Comparison of ENCODE assay signal across 18 cellular contexts in genomic region chr3:177137774-177138705, GRCh38. TPM values are rescaled to one million over a fixed set of nuclear protein-coding genes. Genes with fewer than 3 reads are reported as not detected.
DNase-seq lines count a peak whose midpoint lies in the region; TF ChIP-seq lines count a peak whose summit lies in the region.
"Had no signal": no experiment of that assay in that cellular context is flagged by ENCODE, and none has a peak within 500 bp of the region (broad histone marks: within the 10 kb centered on the region; RNA-seq: fewer than 3 reads in every experiment).

No MANE protein-coding gene starts in this region.

- H2AFZ ChIP-seq in SU-DHL-6 (ENCODE audit: low read depth, low read length, severe bottlenecking): no peak overlapping the region
- H2AFZ ChIP-seq: hepatocyte, neural progenitor cell had no signal

- no peak overlapping the region for H3K4me3 ChIP-seq in SU-DHL-6 (ENCODE audit: insufficient read depth, low read length, poor library complexity, severe bottlenecking)
- H3K4me3 ChIP-seq in effector memory CD4-positive, alpha-beta T cell (ENCODE audit: insufficient read depth, low read depth, low read length, poor library complexity, severe bottlenecking): no peak overlapping the region
- H3K4me3 ChIP-seq in breast epithelium: no peak overlapping the region
- H3K4me3 ChIP-seq: A549, hepatocyte, neural progenitor cell had no signal

- peaks cover 8% of the 10 kb centered on the region for H3K4me1 ChIP-seq in effector memory CD4-positive, alpha-beta T cell (ENCODE audit: control insufficient read depth, insufficient read depth, low read length, poor library complexity, severe bottlenecking)
- peaks cover 0 to 2% of the 10 kb centered on the region in 2 donors for H3K4me1 ChIP-seq in breast epithelium
- H3K4me1 ChIP-seq: neural progenitor cell had no signal

- H3K27ac Mint-ChIP-seq in activated CD4-positive, alpha-beta T cell treated with anti-CD3 and anti-CD28 coated beads, Interleukin-2, amount 10 ng/mL, durations not matched to agents 7 days and 5 days: peak overlapping the region; percentile 17
- H3K27ac Mint-ChIP-seq in chondrocyte (ENCODE audit: unreplicated experiment) (peak overlapping the region; percentile 82), type B pancreatic cell (no peak overlapping the region)
- H3K27ac Mint-ChIP-seq: HFFc6, neural progenitor cell had no signal

- no peak overlapping the region for H3K4me3 Mint-ChIP-seq in activated CD4-positive, alpha-beta T cell treated with anti-CD3 and anti-CD28 coated beads, Interleukin-2, amount 10 ng/mL, durations not matched to agents 7 days and 5 days
- H3K4me3 Mint-ChIP-seq in chondrocyte (ENCODE audit: unreplicated experiment) (no peak overlapping the region), type B pancreatic cell (no peak overlapping the region)
- H3K4me3 Mint-ChIP-seq: HFFc6, neural progenitor cell had no signal

- H3K27ac ChIP-seq in SU-DHL-6 (ENCODE audit: low read depth, low read length) (peak overlapping the region; percentile 94; the same call in 1 of the 2 replicates), breast epithelium (no peak overlapping the region)
- no peak overlapping the region for H3K27ac ChIP-seq in effector memory CD4-positive, alpha-beta T cell (ENCODE audit: insufficient read depth, low read length, poor library complexity, severe bottlenecking)
- H3K27ac ChIP-seq: A549, neural progenitor cell had no signal

- no peaks in the 10 kb centered on the region for H3K27me3 Mint-ChIP-seq in activated CD4-positive, alpha-beta T cell treated with anti-CD3 and anti-CD28 coated beads, Interleukin-2, amount 10 ng/mL, durations not matched to agents 7 days and 5 days
- no peaks in the 10 kb centered on the region for H3K27me3 Mint-ChIP-seq in chondrocyte (ENCODE audit: low read depth)
- no peaks in the 10 kb centered on the region for H3K27me3 Mint-ChIP-seq in type B pancreatic cell

- CTCF ChIA-PET in activated CD4-positive, alpha-beta T cell treated with anti-CD3 and anti-CD28 coated beads, Interleukin-2, amount 10 ng/mL, durations not matched to agents 7 days and 5 days (lab: Charles Lee): interaction anchor here (1.0 kb wide), 1 partner anchor 11 kb away, joined by 3 read pairs; no protein-coding TSS in a partner anchor

- H3K4me2 ChIP-seq in SU-DHL-6 (ENCODE audit: low read depth, low read length, poor library complexity, severe bottlenecking): peak overlapping the region; percentile 98
- H3K4me2 ChIP-seq: A549, hepatocyte, neural progenitor cell had no signal

- H3K27me3 ChIP-seq in SU-DHL-6 (ENCODE audit: low read length): no peaks in the 10 kb centered on the region
- H3K27me3 ChIP-seq in effector memory CD4-positive, alpha-beta T cell (replicated peaks; ENCODE audit: control insufficient read depth, insufficient read depth, low read length, poor library complexity, severe bottlenecking): no peaks in the 10 kb centered on the region
- H3K27me3 ChIP-seq in breast epithelium: no peaks in the 10 kb centered on the region
- H3K27me3 ChIP-seq: hepatocyte, neural progenitor cell had no signal

- peaks cover 61% of the 10 kb centered on the region for H3K4me1 Mint-ChIP-seq in activated CD4-positive, alpha-beta T cell treated with anti-CD3 and anti-CD28 coated beads, Interleukin-2, amount 10 ng/mL, durations not matched to agents 7 days and 5 days
- H3K4me1 Mint-ChIP-seq in chondrocyte (ENCODE audit: low read depth) (peaks cover 74% of the 10 kb centered on the region), type B pancreatic cell (ENCODE audit: unreplicated experiment) (peaks cover 30% of the 10 kb centered on the region)
- H3K4me1 Mint-ChIP-seq: neural progenitor cell had no signal

- peaks cover 59% of the 10 kb centered on the region for H3F3A ChIP-seq in SU-DHL-6 (ENCODE audit: insufficient read depth)

- intact Hi-C loops in posterior vena cava (cut with DNase I): no loop called here
- intact Hi-C loops in breast epithelium (cut with DNase I; ENCODE audit: low total_unique reads): no loop called here

- TF ChIP-seq POLR2A in breast epithelium (IDR thresholded peaks at IDR 0.05): no peak

- no peaks in the 10 kb centered on the region for H3K9me2 ChIP-seq in SU-DHL-6 (replicated peaks; ENCODE audit: insufficient read depth, low read length)

- H3K9me3 ChIP-seq in SU-DHL-6 (ENCODE audit: insufficient read depth, low read length): no peaks in the 10 kb centered on the region
- H3K9me3 ChIP-seq in effector memory CD4-positive, alpha-beta T cell (ENCODE audit: control insufficient read depth, low read length): no peaks in the 10 kb centered on the region
- H3K9me3 ChIP-seq in breast epithelium: no peaks in the 10 kb centered on the region
- H3K9me3 ChIP-seq: A549 had no signal

- peaks cover 47% of the 10 kb centered on the region for H3K36me3 Mint-ChIP-seq in activated CD4-positive, alpha-beta T cell treated with anti-CD3 and anti-CD28 coated beads, Interleukin-2, amount 10 ng/mL, durations not matched to agents 7 days and 5 days (ENCODE audit: low read depth)
- H3K36me3 Mint-ChIP-seq in chondrocyte (ENCODE audit: low read depth) (peaks cover 8% of the 10 kb centered on the region), type B pancreatic cell (peaks cover 38% of the 10 kb centered on the region)

- H3K9me3 Mint-ChIP-seq in activated CD4-positive, alpha-beta T cell treated with anti-CD3 and anti-CD28 coated beads, Interleukin-2, amount 10 ng/mL, durations not matched to agents 7 days and 5 days: no peaks in the 10 kb centered on the region
- H3K9me3 Mint-ChIP-seq in chondrocyte (ENCODE audit: low read depth) (no peaks in the 10 kb centered on the region), type B pancreatic cell (peaks cover 8% of the 10 kb centered on the region)
- H3K9me3 Mint-ChIP-seq: HFFc6 had no signal

- DNase-seq in activated CD4-positive, alpha-beta T cell treated with anti-CD3 and anti-CD28 coated beads, Interleukin-2, amount 10 ng/mL, durations not matched to agents 7 days and 5 days: no peak
- DNase-seq in activated CD4-positive, alpha-beta T cell treated with anti-CD3 and anti-CD28 coated beads for 48 hours: no peak
- no peak for DNase-seq in chondrocyte (ENCODE audit: low spot score)
- DNase-seq in posterior vena cava (ENCODE audit: low spot score): peak; percentile 38
- DNase-seq in effector memory CD4-positive, alpha-beta T cell: no peak
- DNase-seq in breast epithelium (ENCODE audit: low spot score in 2 of 2): no peak
- DNase-seq in type B pancreatic cell (ENCODE audit: extremely low spot score, unreplicated experiment): no peak
- DNase-seq: DMS79, HFFc6, islet precursor cell, NCI-H2081, NCI-H526 treated with DMSO at 0.1 percent for 48 hours, SIG-M5, T-helper 9 cell had no signal

- H3K79me2 ChIP-seq in SU-DHL-6 (ENCODE audit: insufficient read depth, low read length): peaks cover 98% of the 10 kb centered on the region

- peaks cover 16% of the 10 kb centered on the region for H4K20me1 ChIP-seq in SU-DHL-6 (ENCODE audit: low read depth, low read length)

- POLR2A ChIA-PET in activated CD4-positive, alpha-beta T cell treated with anti-CD3 and anti-CD28 coated beads, Interleukin-2, amount 10 ng/mL, durations not matched to agents 7 days and 5 days (lab: Charles Lee): no interaction called here

- H3K36me3 ChIP-seq in SU-DHL-6 (ENCODE audit: low read length) (peaks cover 18% of the 10 kb centered on the region; the same call in 1 of the 2 replicates), breast epithelium (no peaks in the 10 kb centered on the region)
- no peaks in the 10 kb centered on the region for H3K36me3 ChIP-seq in effector memory CD4-positive, alpha-beta T cell (ENCODE audit: control insufficient read depth, insufficient read depth, low read length)
- H3K36me3 ChIP-seq: neural progenitor cell had no signal

- TF ChIP-seq CTCF in SU-DHL-6 (IDR thresholded peaks at IDR 0.05; ENCODE audit: insufficient read depth, low read length, poor library complexity, severe bottlenecking) (no peak), chondrocyte (IDR thresholded peaks at IDR 0.05) (no peak), breast epithelium (IDR thresholded peaks at IDR 0.05) (no peak), type B pancreatic cell (conservative IDR thresholded peaks at IDR 0.05) (no peak)

- H3K9ac ChIP-seq in SU-DHL-6 (ENCODE audit: low read length): no peak overlapping the region
- H3K9ac ChIP-seq: neural progenitor cell had no signal

RNA-seq across cellular contexts. Expression of gene TBL1XR1, which starts 59.2 kb away (rescaled TPM):
- total RNA-seq in activated CD4-positive, alpha-beta T cell treated with anti-CD3 and anti-CD28 coated beads, Interleukin-2, amount 10 ng/mL, durations not matched to agents 7 days and 5 days: 100 to 1,000 TPM; 167 to 169 TPM
- total RNA-seq in chondrocyte (225 to 372 TPM (median 357 TPM) in 3 replicates), posterior vena cava (100 to 1,000 TPM; 126 to 146 TPM), breast epithelium (100 to 1,000 TPM in 2 of 3 donors, 10 to 100 TPM in 1; 92.8 to 147 (median 111) TPM), type B pancreatic cell (ENCODE audit: low replicate concordance) (118 and 155 TPM in 2 replicates)
